In genomic region chr11:118648291-118648690, GRCh38 we compare ENCODE assay signal across 28 cellular contexts. TPM values are rescaled to one million over a fixed set of nuclear protein-coding genes. Genes with fewer than 3 reads are reported as not detected.
DNase-seq lines count a peak whose midpoint lies in the region; ATAC-seq, FAIRE-seq and TF ChIP-seq lines count a peak whose summit lies in the region.
"Had no signal": no experiment of that assay in that cellular context is flagged by ENCODE, and none has a peak within 500 bp of the region (broad histone marks: within the 10 kb centered on the region; RNA-seq: fewer than 3 reads in every experiment).

No MANE protein-coding gene starts in this region.

- ATAC-seq in left cardiac atrium = no peak
- ATAC-seq: HepG2, Panc1 had no signal

- no peak for FAIRE-seq in kidney (lab: Jason Lieb, UNC)
- FAIRE-seq: GM12892, HepG2 had no signal

- no peaks in the 10 kb centered on the region for H3K27me3 ChIP-seq in left ventricle myocardium inferior (ENCODE audit: low read depth)
- no peaks in the 10 kb centered on the region for H3K27me3 ChIP-seq in sigmoid colon
- H3K27me3 ChIP-seq: BE2C, SJCRH30 had no signal

- DNase-seq in left cardiac atrium (peak; percentile 12), left ventricle myocardium inferior (no peak), kidney (peak; percentile 25), sigmoid colon (peak; percentile 63), HEK293T (ENCODE audit: extremely low spot score) (no peak), SHP77 treated with DMSO at 0.1 percent for 48 hours (lab: John Stamatoyannopoulos, UW) (no peak), OCI-M1 (lab: John Stamatoyannopoulos, UW) (no peak)
- DNase-seq: 8988T, ACHN, BE2C, DMS153, DND-41, GOT3, HCEC 1CT, Karpas-422, NCI-H1092, NCI-H1417 treated with DMSO at 0.1 percent for 48 hours, NCI-H1694 treated with DMSO at 0.1 percent for 48 hours, NCI-H2081, NCI-H2227 treated with DMSO at 0.1 percent for 48 hours, NCI-H69, SJCRH30 had no signal

- 76 to 84% methylated on average over 5 of the region's 5 CpGs for WGBS in sigmoid colon, 2 donors

- no peak overlapping the region for H3K9ac ChIP-seq in kidney (ENCODE audit: low read length in 2 of 2)

- peaks cover 98% of the 10 kb centered on the region for H3K36me3 ChIP-seq in left ventricle myocardium inferior
- peaks cover 50 to 67% of the 10 kb centered on the region in 2 donors for H3K36me3 ChIP-seq in kidney (ENCODE audit: control insufficient read depth in 1 of 2, insufficient read depth in 2 of 2, low read length in 2 of 2)
- H3K36me3 ChIP-seq in sigmoid colon = peaks cover 38 to 98% (median 78%) of the 10 kb centered on the region in 4 donors

- POLR2A ChIA-PET in HEK293T (lab: Yijun Ruan, JAX) = interaction anchor here (0.7 kb wide), 1 partner anchor 16 kb away, joined by 3 read pairs; no protein-coding TSS in a partner anchor

- TF ChIP-seq CTCF in left ventricle myocardium inferior (IDR thresholded peaks at IDR 0.05; ENCODE audit: borderline replicate concordance) (no peak), kidney (IDR thresholded peaks at IDR 0.05; ENCODE audit: borderline replicate concordance, extremely low read depth, insufficient read depth) (no peak), sigmoid colon (IDR thresholded peaks at IDR 0.05) (no peak)

- no peak overlapping the region for H3K4me3 ChIP-seq in left ventricle myocardium inferior
- H3K4me3 ChIP-seq in kidney (ENCODE audit: low read length in 2 of 2) = no peak overlapping the region
- H3K4me3 ChIP-seq in sigmoid colon = no peak overlapping the region
- H3K4me3 ChIP-seq: SJCRH30 had no signal

- CTCF ChIA-PET in HEK293T (lab: Yijun Ruan, JAX) = no interaction called here

- H3K27ac ChIP-seq in left ventricle myocardium inferior (replicated peaks) (no peak overlapping the region), kidney (ENCODE audit: low read depth in 2 of 2, low read length in 2 of 2) (no peak overlapping the region), sigmoid colon (no peak overlapping the region)
- H3K27ac ChIP-seq: SJCRH30 had no signal

- H3K9me3 ChIP-seq in left ventricle myocardium inferior (replicated peaks) (no peaks in the 10 kb centered on the region), kidney (ENCODE audit: control insufficient read depth in 1 of 2, low read length in 2 of 2) (no peaks in the 10 kb centered on the region), sigmoid colon (no peaks in the 10 kb centered on the region)
- H3K9me3 ChIP-seq: BE2C, SJCRH30 had no signal

- TF ChIP-seq EP300 in sigmoid colon (IDR thresholded peaks at IDR 0.05) = no peak

- intact Hi-C loops in left cardiac atrium (cut with DNase I) = no loop called here
- intact Hi-C loops in left ventricle myocardium inferior (cut with micrococcal nuclease) = no loop called here
- intact Hi-C loops in kidney (cut with DNase I) = no loop called here
- intact Hi-C loops in sigmoid colon (cut with DNase I) = no loop called here

- no peak for TF ChIP-seq POLR2A in sigmoid colon (IDR thresholded peaks at IDR 0.05)

- H3K4me1 ChIP-seq in left ventricle myocardium inferior = peaks cover 25% of the 10 kb centered on the region
- H3K4me1 ChIP-seq in kidney (ENCODE audit: control insufficient read depth in 1 of 2, insufficient read depth in 1 of 2, low read depth in 1 of 2, low read length in 2 of 2) = no peaks in the 10 kb centered on the region
- peaks cover 0 to 6% (median 0%) of the 10 kb centered on the region in 4 donors for H3K4me1 ChIP-seq in sigmoid colon
- H3K4me1 ChIP-seq: BE2C, SJCRH30 had no signal

TF ChIP-seq in HEK293T, 16 proteins besides CTCF, POLR2A, EP300 and RAD21:
- TF ChIP-seq HDGF (IDR thresholded peaks at IDR 0.05; ENCODE audit: borderline replicate concordance) = no peak
- no peak for TF ChIP-seq FOXM1 (IDR thresholded peaks at IDR 0.05; ENCODE audit: borderline replicate concordance)
- TF ChIP-seq PKNOX1 (IDR thresholded peaks at IDR 0.05) = no peak
- TF ChIP-seq BHLHE40 (IDR thresholded peaks at IDR 0.05; ENCODE audit: borderline replicate concordance) = no peak
- no peak for TF ChIP-seq TARDBP (IDR thresholded peaks at IDR 0.05)
- no peak for TF ChIP-seq ELF4 (IDR thresholded peaks at IDR 0.05)
- TF ChIP-seq CTBP1 (IDR thresholded peaks at IDR 0.05; ENCODE audit: borderline replicate concordance) = no peak
- TF ChIP-seq FOXA1 (IDR thresholded peaks at IDR 0.05) = no peak
- TF ChIP-seq ARNT (IDR thresholded peaks at IDR 0.05) = no peak
- TF ChIP-seq ZNF384 (IDR thresholded peaks at IDR 0.05) = no peak
- no peak for TF ChIP-seq LEF1 (IDR thresholded peaks at IDR 0.05; ENCODE audit: borderline replicate concordance)
- TF ChIP-seq SUZ12 (IDR thresholded peaks at IDR 0.05) = no peak
- TF ChIP-seq FOXK2 (IDR thresholded peaks at IDR 0.05) = no peak
- TF ChIP-seq SP1 (IDR thresholded peaks at IDR 0.05) = no peak
- no peak for TF ChIP-seq L3MBTL2 (conservative IDR thresholded peaks at IDR 0.05)
- TF ChIP-seq NFRKB (IDR thresholded peaks at IDR 0.05) = no peak

RNA-seq across cellular contexts. Expression of gene TREH, which starts 31.2 kb away (rescaled TPM):
- total RNA-seq in left cardiac atrium (not detected), left ventricle myocardium inferior (not detected), kidney (1.0 TPM), sigmoid colon (not detected)
- polyA plus RNA-seq in kidney (ENCODE audit: insufficient read depth, low read depth, low replicate concordance) (10.2 TPM), sigmoid colon (1 to 10 TPM in 2 of 3 donors, under 1 TPM in 1; 0.46 to 1.4 (median 1.2) TPM)
- total RNA-seq: HT1080, NCI-H460, SJCRH30 had no signal
- polyA plus RNA-seq: CD14-positive monocyte had no signal

RNA-seq across cellular contexts. Expression of gene PHLDB1, which starts 40.9 kb away (rescaled TPM):
- total RNA-seq in left cardiac atrium (100 to 1,000 TPM; 108 to 159 TPM), left ventricle myocardium inferior (102 TPM), kidney (118 TPM), sigmoid colon (100 to 1,000 TPM in 2 of 4 donors, 10 to 100 TPM in 2; 51.8 to 126 (median 94.6) TPM)
- polyA plus RNA-seq in kidney (ENCODE audit: insufficient read depth, low read depth, low replicate concordance) (39.1 TPM), sigmoid colon (10 to 100 TPM; 33.6 to 44.4 (median 34.9) TPM)
- polyA plus RNA-seq: CD14-positive monocyte had no signal

Comparison
In these comparisons a context has a peak if more than half of its experiments do, and no peak if none do; other contexts are left out.
1. DNase-seq: peak in left cardiac atrium (single experiment), kidney (single experiment) and sigmoid colon (single experiment); none in left ventricle myocardium inferior (single experiment), HEK293T (single experiment), SHP77 treated with DMSO at 0.1 percent for 48 hours (single experiment) and OCI-M1 (single experiment).